8 cellular contexts compared by ENCODE assay signal in genomic region chr7:3065724-3066143, GRCh38. TPM values are rescaled to one million over a fixed set of nuclear protein-coding genes. Genes with fewer than 3 reads are reported as not detected.
DNase-seq lines count a peak whose midpoint lies in the region; ATAC-seq and TF ChIP-seq lines count a peak whose summit lies in the region.

No MANE protein-coding gene starts in this region.

- no peak overlapping the region for H2BK20ac ChIP-seq in IMR-90 (ENCODE audit: low read depth, low read length)

- H3K27ac Mint-ChIP-seq in naive thymus-derived CD8-positive, alpha-beta T cell, result peak overlapping the region; percentile 85 to 95 (median 92)

- no peak for TF ChIP-seq POLR2A in IMR-90 (IDR thresholded peaks at IDR 0.05; ENCODE audit: low read depth, low read length)

- H4K20me1 ChIP-seq in SK-N-SH (ENCODE audit: insufficient read depth) (no peaks in the 10 kb centered on the region), IMR-90 (ENCODE audit: insufficient read depth, low read length) (no peaks in the 10 kb centered on the region)

- no peak overlapping the region for H2BK15ac ChIP-seq in IMR-90 (ENCODE audit: low read depth, low read length)

- no peak overlapping the region for H3K23ac ChIP-seq in IMR-90 (ENCODE audit: low read depth, low read length)

- 45% methylated on average over 11 of the region's 11 CpGs for WGBS in SK-N-SH (ENCODE audit: low lambda C conversion rate)
- 58% methylated on average over 2 of the region's 11 CpGs; no CpG with 5 or more reads in 1 of the 2 experiments for WGBS in IMR-90 (ENCODE audit: extremely low coverage in 2 of 2, insufficient read length in 1 of 2), 2 experiments

- no peak for TF ChIP-seq EP300 in SK-N-SH (IDR thresholded peaks at IDR 0.05; ENCODE audit: borderline replicate concordance in 1 of 2, low read depth in 1 of 2, low read length in 1 of 2)

- in situ Hi-C loops in IMR-90 (cut with MboI; ENCODE audit: low sequenced_read_pairs), result no loop called here

- H3K79me2 ChIP-seq in SK-N-SH (ENCODE audit: insufficient read depth), result no peaks in the 10 kb centered on the region

- peak overlapping the region; percentile 39 to 87 (median 72) for H3K4me3 Mint-ChIP-seq in naive thymus-derived CD8-positive, alpha-beta T cell

- H3K27ac ChIP-seq in SK-N-SH (ENCODE audit: low read depth in 2 of 2, low read length in 1 of 2) (no peak overlapping the region), IMR-90 (ENCODE audit: insufficient read depth, low read length) (no peak overlapping the region), VCaP (no peak overlapping the region)

- no peak overlapping the region for H2BK120ac ChIP-seq in IMR-90 (ENCODE audit: low read depth, low read length)

- peaks cover 51 to 88% (median 81%) of the 10 kb centered on the region in 4 donors for H3K4me1 Mint-ChIP-seq in naive thymus-derived CD8-positive, alpha-beta T cell

- H3F3A ChIP-seq in SK-N-SH (replicated peaks; ENCODE audit: insufficient read depth), result no peaks in the 10 kb centered on the region

- H3K18ac ChIP-seq in IMR-90 (ENCODE audit: low read depth, low read length), result no peak overlapping the region

- peak; percentile 35 for TF ChIP-seq RAD21 in SK-N-SH (IDR thresholded peaks at IDR 0.05; ENCODE audit: low read length)
- TF ChIP-seq RAD21 in IMR-90 (IDR thresholded peaks at IDR 0.05; ENCODE audit: low read length), result no peak

- H3K9me3 ChIP-seq in SK-N-SH (0 out of 2 replicates have a peak, but pooled peaks cover 7% of the 10 kb centered on the region), IMR-90 (ENCODE audit: control insufficient read depth, insufficient read depth, low read length) (no peaks in the 10 kb centered on the region)

- no peak overlapping the region for H3K56ac ChIP-seq in IMR-90 (ENCODE audit: extremely low read depth, insufficient read depth, low read length)

- POLR2A ChIA-PET in SK-N-SH (lab: Yijun Ruan, JAX), result no interaction called here
- POLR2A ChIA-PET in IMR-90 (lab: Charles Lee; ENCODE audit: unreplicated experiment), result no interaction called here
- POLR2A ChIA-PET in naive thymus-derived CD8-positive, alpha-beta T cell (lab: Charles Lee), result interaction anchor here (0.6 to 7.9 kb wide), 11 partner anchors 22 to 423 kb away, joined by 3 to 86 read pairs (median 5); partner anchors contain the start of gene CARD11

- H2AK5ac ChIP-seq in IMR-90 (ENCODE audit: low read depth, low read length), result no peak overlapping the region

- H3K4me2 ChIP-seq in SK-N-SH, result no peak overlapping the region
- no peak overlapping the region for H3K4me2 ChIP-seq in IMR-90 (ENCODE audit: low read depth, low read length)

- peak; percentile 46 for DNase-seq in SK-N-SH
- peak; percentile 4 for DNase-seq in IMR-90
- DNase-seq in choroid plexus epithelial cell (ENCODE audit: low read depth), result peak; percentile 53
- DNase-seq in naive thymus-derived CD8-positive, alpha-beta T cell, result peak; percentile 25 to 78 (median 53)
- no peak for DNase-seq in NCI-H446 treated with DMSO at 0.1 percent for 48 hours (lab: John Stamatoyannopoulos, UW)
- no peak for DNase-seq in SIG-M5 (lab: John Stamatoyannopoulos, UW)

- peak; percentile 35; the same call in 1 of the 2 replicates for TF ChIP-seq CTCF in SK-N-SH (IDR thresholded peaks at IDR 0.05)
- TF ChIP-seq CTCF in IMR-90 (conservative IDR thresholded peaks at IDR 0.05; ENCODE audit: low read depth, low read length), result no peak
- peak; percentile 42; the same call in 1 of the 2 replicates for TF ChIP-seq CTCF in VCaP (conservative IDR thresholded peaks at IDR 0.05)
- peak; percentile 77 for TF ChIP-seq CTCF in choroid plexus epithelial cell (conservative IDR thresholded peaks at IDR 0.05; ENCODE audit: low read depth, low read length)

- peaks cover 0 to 6% (median 5%) of the 10 kb centered on the region in 3 donors for H3K36me3 Mint-ChIP-seq in naive thymus-derived CD8-positive, alpha-beta T cell

- no peak overlapping the region for H2BK5ac ChIP-seq in IMR-90 (ENCODE audit: low read depth, low read length, poor library complexity, severe bottlenecking)

- no peak overlapping the region for H2AFZ ChIP-seq in SK-N-SH (ENCODE audit: low read depth)
- no peak overlapping the region for H2AFZ ChIP-seq in IMR-90 (replicated peaks; ENCODE audit: low read length, poor library complexity)

- H3K9me1 ChIP-seq in IMR-90 (ENCODE audit: insufficient read depth, low read length), result no peaks in the 10 kb centered on the region

- H3K4me3 ChIP-seq in SK-N-SH (ENCODE audit: low read depth in 2 of 2, low read length in 1 of 2), result no peak overlapping the region
- no peak overlapping the region for H3K4me3 ChIP-seq in IMR-90 (ENCODE audit: insufficient read depth, low read depth, low read length)
- no peak overlapping the region for H3K4me3 ChIP-seq in choroid plexus epithelial cell (ENCODE audit: low read depth, low read length)

- peaks cover 0 to 8% (median 0%) of the 10 kb centered on the region in 9 donors for H3K9me3 Mint-ChIP-seq in naive thymus-derived CD8-positive, alpha-beta T cell

- H3K27me3 Mint-ChIP-seq in naive thymus-derived CD8-positive, alpha-beta T cell, result no peaks in the 10 kb centered on the region

- H3K79me1 ChIP-seq in IMR-90 (ENCODE audit: low read depth in 1 of 2, low read length in 2 of 2), result no peaks in the 10 kb centered on the region

- H3K4me1 ChIP-seq in SK-N-SH (ENCODE audit: control insufficient read depth in 1 of 2, insufficient read depth in 2 of 2, low read depth in 1 of 2, low read length in 1 of 2), result no peaks in the 10 kb centered on the region
- H3K4me1 ChIP-seq in IMR-90 (ENCODE audit: control insufficient read depth, insufficient read depth, low read length), result no peaks in the 10 kb centered on the region

- no peak for ATAC-seq in SK-N-SH treated with all-trans-retinoic acid at 6 μM for 48 hours
- no peak for ATAC-seq in IMR-90 (ENCODE audit: low read depth)
- peak; percentile 51 to 56 for ATAC-seq in naive thymus-derived CD8-positive, alpha-beta T cell

- no peak overlapping the region for H4K91ac ChIP-seq in IMR-90 (ENCODE audit: insufficient read depth, low read depth, low read length)

- intact Hi-C loops in IMR-90 (cut with micrococcal nuclease), result loop anchor here (5.0 kb wide), 1 partner anchor 92 kb away; no protein-coding TSS in a partner anchor

- no peak overlapping the region for H3K9ac ChIP-seq in SK-N-SH
- H3K9ac ChIP-seq in IMR-90 (ENCODE audit: low read depth, low read length), result no peak overlapping the region

- no peak overlapping the region for H4K5ac ChIP-seq in IMR-90 (ENCODE audit: low read depth, low read length)

- no peak overlapping the region for H4K8ac ChIP-seq in IMR-90 (ENCODE audit: low read depth in 2 of 2, low read length in 2 of 2)

- no peak overlapping the region for H2AK9ac ChIP-seq in IMR-90 (replicated peaks; ENCODE audit: low read depth, low read length, poor library complexity)

- H3K36me3 ChIP-seq in SK-N-SH (replicated peaks in 1 of 2; ENCODE audit: control insufficient read depth in 1 of 2, insufficient read depth in 2 of 2, low read length in 1 of 2) (no peaks in the 10 kb centered on the region), IMR-90 (ENCODE audit: control insufficient read depth, insufficient read depth, low read length) (no peaks in the 10 kb centered on the region)

- H3K4ac ChIP-seq in IMR-90 (ENCODE audit: low read depth, low read length), result no peak overlapping the region

- H3K14ac ChIP-seq in IMR-90 (replicated peaks; ENCODE audit: low read depth, low read length), result no peak overlapping the region

- H3K9me2 ChIP-seq in SK-N-SH, result 0 out of 2 replicates have a peak, but pooled peaks cover 2% of the 10 kb centered on the region

- H3K27me3 ChIP-seq in SK-N-SH (ENCODE audit: insufficient read depth) (no peaks in the 10 kb centered on the region), IMR-90 (ENCODE audit: control insufficient read depth, insufficient read depth, low read length) (peaks cover 2% of the 10 kb centered on the region; the same call in 1 of the 2 replicates)

- dilution Hi-C loops in IMR-90 (cut with HindIII; ENCODE audit: low sequenced_read_pairs, unreplicated experiment), result no loop called here

- no TSS peak for BruUV-seq in IMR-90 (replicated peaks; lab: Mats Ljungman, UMichigan)

- CTCF ChIA-PET in SK-N-SH (lab: Yijun Ruan, JAX) (interaction anchor here (0.7 to 3.0 kb wide), 18 partner anchors 11 to 203 kb away, joined by 3 to 15 read pairs (median 4); no protein-coding TSS in a partner anchor), IMR-90 (lab: Yijun Ruan, JAX) (no interaction called here)

TF ChIP-seq in SK-N-SH, 30 proteins besides CTCF, POLR2A, EP300 and RAD21 (continues in another document):
- TF ChIP-seq RFX5 (IDR thresholded peaks at IDR 0.05; ENCODE audit: low read length) (no peak), RCOR1 (IDR thresholded peaks at IDR 0.05; ENCODE audit: low read length) (no peak), MAX (IDR thresholded peaks at IDR 0.05; ENCODE audit: low read depth) (no peak), FOSL2 (IDR thresholded peaks at IDR 0.05; ENCODE audit: borderline replicate concordance, low read depth) (no peak)

TF ChIP-seq in SK-N-SH treated with all-trans-retinoic acid at 6 μM for 48 hours, 23 proteins besides CTCF, POLR2A, EP300 and RAD21 (continues in another document):
- TF ChIP-seq SNAI2 (CRISPR knock-in tag; IDR thresholded peaks at IDR 0.05), result no peak

TF ChIP-seq in IMR-90, 13 proteins besides CTCF, POLR2A, EP300 and RAD21 (continues in another document):
- TF ChIP-seq FOS (IDR thresholded peaks at IDR 0.05; ENCODE audit: low read depth, low read length) (no peak), CEBPB (IDR thresholded peaks at IDR 0.05; ENCODE audit: low read depth, low read length) (no peak), MAFK (IDR thresholded peaks at IDR 0.05; ENCODE audit: low read depth, low read length) (no peak), USF2 (IDR thresholded peaks at IDR 0.05; ENCODE audit: low read depth, low read length) (no peak), NFE2L2 (IDR thresholded peaks at IDR 0.05; ENCODE audit: low read depth, low read length) (no peak), RFX5 (IDR thresholded peaks at IDR 0.05; ENCODE audit: low read depth, low read length) (no peak), CHD1 (IDR thresholded peaks at IDR 0.05; ENCODE audit: low read depth, low read length) (no peak)

RNA-seq across cellular contexts. Expression of gene CARD11, which starts 22.1 kb away (rescaled TPM):
- polyA plus RNA-seq in SK-N-SH (2012; rRNA removed) (not detected in 2 replicates), IMR-90 (2012; rRNA removed) (0.26 and 0.53 TPM in 2 replicates)
- under 0.01 TPM in 1 of 2 replicates, not detected in the other for polyA plus RNA-seq in SK-N-SH (2012; cell fraction: cytosol; rRNA removed)
- not detected in 2 replicates for polyA plus RNA-seq in SK-N-SH (2012; cell fraction: nucleus; rRNA removed)
- 0.18 and 0.28 TPM in 2 replicates for total RNA-seq in IMR-90 (2012; rRNA removed)
- 0.31 TPM in 2 replicates for polyA plus RNA-seq in IMR-90 (2012; cell fraction: cytosol; rRNA removed)
- 0.47 and 0.50 TPM in 2 replicates for polyA plus RNA-seq in IMR-90 (2012; cell fraction: nucleus; rRNA removed; ENCODE audit: low replicate concordance)
- total RNA-seq in naive thymus-derived CD8-positive, alpha-beta T cell, result 100 to 1,000 TPM; 104 to 109 TPM
- 10 to 100 TPM; 10.8 to 40.2 (median 18.9) TPM for polyA plus RNA-seq in naive thymus-derived CD8-positive, alpha-beta T cell

Comparison
In these comparisons a context has a peak if more than half of its experiments do, and no peak if none do; other contexts are left out.
1. DNase-seq: peak in SK-N-SH (single experiment), IMR-90 (single experiment), choroid plexus epithelial cell (single experiment) and naive thymus-derived CD8-positive, alpha-beta T cell (10 of 10); none in NCI-H446 treated with DMSO at 0.1 percent for 48 hours (single experiment) and SIG-M5 (single experiment).
2. ATAC-seq: peak in naive thymus-derived CD8-positive, alpha-beta T cell (2 of 2); none in SK-N-SH treated with all-trans-retinoic acid at 6 μM for 48 hours (single experiment) and IMR-90 (single experiment).
3. RNA of gene CARD11, which starts 22.1 kb away (polyA plus RNA-seq): 10.8 to 40.2 TPM in naive thymus-derived CD8-positive, alpha-beta T cell; 0.26 to 0.53 TPM in IMR-90 and under 0.01 TPM in SK-N-SH; every median in the first group is over 4 times any median in the second.